1 cellular context compared by ENCODE assay signal in genomic region chr2:96903809-96904208, GRCh38.
TF ChIP-seq lines count a peak whose summit lies in the region.

No MANE protein-coding gene starts in this region.

TF ChIP-seq in H1, 55 proteins besides CTCF, POLR2A, EP300 and RAD21:
- TF ChIP-seq SAP30 (IDR thresholded peaks at IDR 0.05; ENCODE audit: insufficient read depth, insufficient replicate concordance, low read length) (no peak), E2F6 (IDR thresholded peaks at IDR 0.05) (no peak), SUZ12 (IDR thresholded peaks at IDR 0.05; ENCODE audit: low read length) (no peak), RXRA (IDR thresholded peaks at IDR 0.05; ENCODE audit: insufficient read depth, low read depth, low read length) (no peak), BACH1 (IDR thresholded peaks at IDR 0.05; ENCODE audit: low read length) (no peak), SIN3A (conservative IDR thresholded peaks at IDR 0.05 in 1 of 2, IDR thresholded peaks at IDR 0.05 in 1 of 2; ENCODE audit: low read depth in 1 of 2, low read length in 2 of 2) (no peak), CBX8 (IDR thresholded peaks at IDR 0.05; ENCODE audit: borderline replicate concordance, low read depth, low read length) (no peak), PHF8 (conservative IDR thresholded peaks at IDR 0.05; ENCODE audit: low read depth, low read length) (no peak), HDAC2 (IDR thresholded peaks at IDR 0.05; ENCODE audit: borderline replicate concordance in 1 of 2, low read depth in 2 of 2, low read length in 2 of 2) (no peak), CREB1 (IDR thresholded peaks at IDR 0.05) (no peak), RBBP5 (IDR thresholded peaks at IDR 0.05; ENCODE audit: borderline replicate concordance, low read depth, low read length) (no peak), SP1 (IDR thresholded peaks at IDR 0.05; ENCODE audit: low read depth, low read length) (no peak), NRF1 (IDR thresholded peaks at IDR 0.05; ENCODE audit: low read depth, low read length) (no peak), TEAD4 (IDR thresholded peaks at IDR 0.05; ENCODE audit: low read depth, low read length) (no peak), JUND (IDR thresholded peaks at IDR 0.05; ENCODE audit: low read length) (no peak), SIRT6 (IDR thresholded peaks at IDR 0.05; ENCODE audit: low read length) (no peak), ATF3 (IDR thresholded peaks at IDR 0.05; ENCODE audit: insufficient read depth, low read depth, low read length) (no peak), GABPA (IDR thresholded peaks at IDR 0.05; ENCODE audit: borderline replicate concordance, insufficient read depth, low read length) (no peak), RNF2 (IDR thresholded peaks at IDR 0.05; ENCODE audit: borderline replicate concordance, low read depth, low read length, missing control alignments, poor library complexity, severe bottlenecking) (no peak), POU5F1 (IDR thresholded peaks at IDR 0.05; ENCODE audit: low read depth, low read length) (no peak)
TF ChIP-seq in H1: peak in this region for 0.
